ENCODE assay signal across 10 cellular contexts in the genomic region with DNA sequence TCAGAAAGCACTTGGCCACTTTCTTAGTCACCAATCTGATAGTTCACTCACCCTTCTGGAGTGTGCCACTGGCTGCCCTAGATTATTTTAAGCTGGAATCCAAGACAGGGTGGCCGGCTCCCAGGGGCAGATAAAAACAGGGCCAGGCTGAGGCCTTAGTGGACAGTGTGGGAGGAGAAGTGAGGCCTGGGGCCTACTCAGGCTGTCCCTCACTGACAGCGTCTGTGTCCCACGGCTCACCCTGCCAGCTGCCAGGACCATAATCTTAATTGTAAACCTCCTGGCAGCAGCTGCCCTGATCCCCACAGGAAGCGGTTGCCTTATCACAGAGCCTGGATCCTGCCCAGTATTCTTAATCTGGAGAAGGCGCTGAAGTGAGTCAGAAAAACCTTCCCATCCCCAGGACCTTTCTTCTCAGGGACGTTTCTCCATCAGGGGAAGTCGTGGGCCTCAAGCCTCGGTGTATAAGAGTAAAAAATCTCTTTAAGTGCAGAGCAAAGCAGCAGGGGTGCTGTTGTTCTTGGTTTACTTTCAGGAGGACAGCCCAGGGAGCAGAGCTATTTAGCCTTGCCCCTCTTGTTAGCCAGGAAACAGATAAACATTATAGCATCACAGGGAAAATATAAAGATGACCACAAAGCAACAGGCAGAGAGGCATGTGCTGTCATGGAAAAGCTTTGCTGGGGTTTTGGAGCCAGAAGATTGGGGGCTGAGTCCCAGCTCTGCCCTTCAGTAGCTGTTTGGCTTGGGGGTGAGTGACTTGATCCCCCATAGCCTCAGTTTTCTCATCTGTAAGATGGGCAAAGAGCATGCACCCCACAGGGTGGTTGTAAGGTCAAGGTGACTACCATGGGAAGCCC. TPM values are rescaled to one million over a fixed set of nuclear protein-coding genes. Genes with fewer than 3 reads are reported as not detected.
DNase-seq lines count a peak whose midpoint lies in the region; ATAC-seq, FAIRE-seq and TF ChIP-seq lines count a peak whose summit lies in the region.
"Had no signal": no experiment of that assay in that cellular context is flagged by ENCODE, and none has a peak within 500 bp of the region (broad histone marks: within the 10 kb centered on the region; RNA-seq: fewer than 3 reads in every experiment).

No MANE protein-coding gene starts in this region.

- H3K27ac ChIP-seq in HUES64 (ENCODE audit: low read depth, low read length) (peak overlapping the region; percentile 52; the same call in 1 of the 2 replicates), HepG2 (ENCODE audit: extremely low read length, insufficient read depth, low read length) (no peak overlapping the region), tibial artery (peak overlapping the region; percentile 82)
- H3K27ac ChIP-seq: epithelial cell of prostate, KMS-11 had no signal

- no peak overlapping the region for H3K4me2 ChIP-seq in HepG2 (ENCODE audit: low read depth, low read length)
- H3K4me2 ChIP-seq: KMS-11 had no signal

- no peak for TF ChIP-seq RAD21 in HepG2 (CRISPR knock-in tag; IDR thresholded peaks at IDR 0.05)

- no TSS peak for BruUV-seq in HepG2 (replicated peaks; lab: Mats Ljungman, UMichigan)

- FAIRE-seq in HepG2 (lab: Jason Lieb, UNC): no peak

- peaks cover 6% of the 10 kb centered on the region; the same call in 1 of the 2 replicates for H3K9me3 ChIP-seq in HUES64 (ENCODE audit: insufficient read depth, low read depth, low read length)
- no peaks in the 10 kb centered on the region for H3K9me3 ChIP-seq in HepG2 (ENCODE audit: low read length)
- no peaks in the 10 kb centered on the region for H3K9me3 ChIP-seq in tibial artery

- no peaks in the 10 kb centered on the region for H3K27me3 ChIP-seq in HUES64 (ENCODE audit: insufficient read depth, low read length)
- peaks cover 0 to 5% of the 10 kb centered on the region in 2 experiments; a peak in 2 of 5 replicates for H3K27me3 ChIP-seq in HepG2 (ENCODE audit: control insufficient read depth in 1 of 2, insufficient read depth in 2 of 2, low read length in 2 of 2)
- no peaks in the 10 kb centered on the region for H3K27me3 ChIP-seq in tibial artery

- TF ChIP-seq CTCF in astrocyte of the spinal cord (IDR thresholded peaks at IDR 0.05; ENCODE audit: low read depth, low read length) (no peak), HepG2 (CRISPR knock-in tag; IDR thresholded peaks at IDR 0.05) (no peak), tibial artery (IDR thresholded peaks at IDR 0.05) (no peak)

- H4K20me1 ChIP-seq in HepG2 (ENCODE audit: insufficient read depth, low read length): no peaks in the 10 kb centered on the region

- H3K79me2 ChIP-seq in HepG2 (ENCODE audit: insufficient read depth, low read length): no peaks in the 10 kb centered on the region

- no peak overlapping the region for H3K4me3 ChIP-seq in HUES64 (ENCODE audit: low read length)
- no peak overlapping the region for H3K4me3 ChIP-seq in astrocyte of the spinal cord (ENCODE audit: low read depth, low read length)
- no peak overlapping the region for H3K4me3 ChIP-seq in HepG2 (replicated peaks in 1 of 3; ENCODE audit: insufficient read depth in 1 of 3, low read depth in 2 of 3, low read length in 3 of 3)
- H3K4me3 ChIP-seq in tibial artery: no peak overlapping the region

- no peak for TF ChIP-seq EP300 in HepG2 (IDR thresholded peaks at IDR 0.05; ENCODE audit: low read depth in 2 of 2, low read length in 2 of 2)
- no peak for TF ChIP-seq EP300 in HepG2 (CRISPR knock-in tag; IDR thresholded peaks at IDR 0.05; ENCODE audit: borderline replicate concordance)

- peaks cover 30% of the 10 kb centered on the region for H3K4me1 ChIP-seq in HUES64 (ENCODE audit: insufficient read depth, low read length)
- H3K4me1 ChIP-seq in HepG2 (ENCODE audit: insufficient read depth, low read length): 0 out of 2 replicates have a peak, but pooled peaks cover 6% of the 10 kb centered on the region
- peaks cover 0 to 54% (median 33%) of the 10 kb centered on the region in 4 donors for H3K4me1 ChIP-seq in tibial artery

- TF ChIP-seq POLR2A in HepG2 (IDR thresholded peaks at IDR 0.05; ENCODE audit: insufficient read depth in 1 of 2, low read depth in 2 of 2, low read length in 2 of 2): no peak

- H3K9ac ChIP-seq in HUES64 (ENCODE audit: low read depth, low read length): no peak overlapping the region
- no peak overlapping the region for H3K9ac ChIP-seq in HepG2 (ENCODE audit: insufficient read depth, low read depth, low read length)
- H3K9ac ChIP-seq: KMS-11 had no signal

- H2AFZ ChIP-seq in HepG2 (ENCODE audit: low read length): no peak overlapping the region

- intact Hi-C loops in HepG2 (cut with micrococcal nuclease; ENCODE audit: unreplicated experiment) (no loop called here), tibial artery (cut with DNase I; ENCODE audit: low total_unique reads) (no loop called here)

- CTCF ChIA-PET in HepG2 (lab: Yijun Ruan, JAX; ENCODE audit: low intra/inter-chr PET ratio, low total read pairs): no interaction called here

- WGBS in HUES64: 52% methylated on average over 8 of the region's 8 CpGs
- 11% methylated on average over 8 of the region's 8 CpGs for WGBS in HepG2 (ENCODE audit: low lambda C conversion rate)

- DNase-seq in astrocyte of the spinal cord (ENCODE audit: low read depth, low spot score) (peak; percentile 93), HepG2 (ENCODE audit: low spot score) (no peak), tibial artery (peak; percentile 71 to 85), G401 (ENCODE audit: low spot score) (no peak), germinal center (ENCODE audit: low spot score) (no peak)

- H3K36me3 ChIP-seq in HUES64 (ENCODE audit: insufficient read depth, low read length) (peaks cover 6% of the 10 kb centered on the region; the same call in 1 of the 2 replicates), HepG2 (replicated peaks in 1 of 2; ENCODE audit: control insufficient read depth in 1 of 2, insufficient read depth in 2 of 2, low read length in 2 of 2) (no peaks in the 10 kb centered on the region), tibial artery (no peaks in the 10 kb centered on the region)

- POLR2A ChIA-PET in HepG2 (lab: Yijun Ruan, JAX): no interaction called here

- no peak for ATAC-seq in HepG2
- ATAC-seq in GM21515 (IDR thresholded peaks at IDR 0.05; ENCODE audit: unreplicated experiment): no peak
- no peak for ATAC-seq in GM19395 (IDR thresholded peaks at IDR 0.05; ENCODE audit: unreplicated experiment)

- in situ Hi-C loops in astrocyte of the spinal cord (cut with HindIII; ENCODE audit: low sequenced_read_pairs) (no loop called here), HepG2 (cut with HindIII; ENCODE audit: extremely low pct_ligation_motif_present, low pct_unique_long_range_greater_than_20kb) (loop anchor here (10.0 kb wide), 1 partner anchor 142 kb away; no protein-coding TSS in a partner anchor), G401 (cut with HindIII; ENCODE audit: low sequenced_read_pairs) (no loop called here)

TF ChIP-seq in HepG2, 621 proteins besides CTCF, POLR2A, EP300 and RAD21:
- TF ChIP-seq HMGA1 (CRISPR knock-in tag; conservative IDR thresholded peaks at IDR 0.05) (no peak), ZNF629 (CRISPR knock-in tag; conservative IDR thresholded peaks at IDR 0.05) (0 out of 2 replicates have a peak, but pooled peaks have one; percentile 8), HES4 (CRISPR knock-in tag; IDR thresholded peaks at IDR 0.05; ENCODE audit: borderline replicate concordance) (no peak), ZNF782 (CRISPR knock-in tag; IDR thresholded peaks at IDR 0.05; ENCODE audit: borderline replicate concordance) (no peak)

RNA-seq across cellular contexts. Expression of a gene that starts 39.6 kb away (rescaled TPM):
- polyA plus RNA-seq in HUES64 (2013, experiment 1 of 2): 38.1 TPM
- polyA plus RNA-seq in HUES64 (2013, experiment 2 of 2): 42.0 TPM
- total RNA-seq in HepG2 (2016; rRNA removed; fragmentation: Illumina TruSeq; extraction: Trizol): not detected in 2 replicates
- total RNA-seq in HepG2 (2016; cell fraction: cytosol; rRNA removed; fragmentation: Illumina TruSeq; extraction: Trizol; ENCODE audit: low read depth): not detected in 2 replicates
- total RNA-seq in HepG2 (2016; cell fraction: insoluble cytoplasmic fraction; rRNA removed; fragmentation: Illumina TruSeq; extraction: Trizol): not detected in 2 replicates
- not detected in 2 replicates for total RNA-seq in HepG2 (2016; cell fraction: membrane; rRNA removed; fragmentation: Illumina TruSeq; extraction: Trizol)
- not detected in 2 replicates for total RNA-seq in HepG2 (2016; cell fraction: nucleus; rRNA removed; fragmentation: Illumina TruSeq; extraction: Trizol)
- not detected in 2 replicates for polyA plus RNA-seq in HepG2 (2011; rRNA removed)
- not detected in 2 replicates for polyA plus RNA-seq in HepG2 (2011; cell fraction: cytosol; rRNA removed)
- not detected in 2 replicates for polyA plus RNA-seq in HepG2 (2011; cell fraction: nucleus; rRNA removed)
- polyA plus RNA-seq in HepG2 (2012): not detected in 2 replicates
- not detected in 2 replicates for polyA plus RNA-seq in HepG2 (2016; cell fraction: cytosol; fragmentation: Illumina TruSeq; extraction: Trizol; ENCODE audit: low read depth)
- polyA plus RNA-seq in HepG2 (2016; cell fraction: insoluble cytoplasmic fraction; fragmentation: Illumina TruSeq; extraction: Trizol; ENCODE audit: low read depth): not detected in 2 replicates
- polyA plus RNA-seq in HepG2 (2016; cell fraction: membrane; fragmentation: Illumina TruSeq; extraction: Trizol; ENCODE audit: low read depth): not detected in 2 replicates
- not detected in 2 replicates for polyA plus RNA-seq in HepG2 (2016; cell fraction: nucleus; fragmentation: Illumina TruSeq; extraction: Trizol; ENCODE audit: insufficient read depth, low read depth)
- not detected in 2 replicates for polyA minus RNA-seq in HepG2 (2011; rRNA and poly(A)+ RNA removed; ENCODE audit: low replicate concordance)
- polyA minus RNA-seq in HepG2 (2011; cell fraction: cytosol; rRNA and poly(A)+ RNA removed): not detected in 2 replicates
- not detected in 2 replicates for polyA minus RNA-seq in HepG2 (2011; cell fraction: nucleus; rRNA and poly(A)+ RNA removed)
- total RNA-seq in G401 (2014; rRNA removed; shearing (Covaris generic)): 11.6 and 13.3 TPM in 2 replicates

Comparison
In these comparisons a context has a peak if more than half of its experiments do, and no peak if none do; other contexts are left out.
1. DNase-seq: peak in astrocyte of the spinal cord (single experiment) and tibial artery (2 of 2); none in HepG2 (single experiment), G401 (single experiment) and germinal center (single experiment).
2. RNA of a gene that starts 39.6 kb away (total RNA-seq): 11.6 to 13.3 TPM in G401; not detected in HepG2; every median in the first group is over 10 times any median in the second.